8 cellular contexts compared by ENCODE assay signal in the genomic region with DNA sequence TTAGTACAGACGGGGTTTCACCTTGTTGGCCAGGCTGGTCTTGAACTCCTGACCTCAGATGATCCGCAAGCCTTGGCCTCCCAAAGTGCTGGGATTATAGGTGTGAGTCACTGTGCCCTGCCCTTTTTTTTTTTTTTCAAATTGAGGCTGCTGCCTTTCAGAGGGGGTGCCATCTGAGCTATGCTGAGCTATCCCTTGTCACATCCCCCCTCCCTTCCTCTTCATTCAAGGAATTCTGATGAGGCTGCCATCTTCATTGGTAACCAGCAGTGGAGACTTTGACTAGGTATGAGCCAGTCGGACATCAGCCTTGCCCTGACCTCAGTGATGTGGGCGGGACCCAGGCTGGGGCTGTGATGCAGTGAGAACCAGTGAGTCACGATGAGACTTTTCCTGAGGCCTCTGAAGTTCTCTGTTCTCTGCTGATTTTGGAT. TPM values are rescaled to one million over a fixed set of nuclear protein-coding genes. Genes with fewer than 3 reads are reported as not detected.
DNase-seq lines count a peak whose midpoint lies in the region; ATAC-seq and TF ChIP-seq lines count a peak whose summit lies in the region.

No MANE protein-coding gene starts in this region.

- no peak overlapping the region for H3K4me3 ChIP-seq in right atrium auricular region

- no peaks in the 10 kb centered on the region for H3K9me3 ChIP-seq in right atrium auricular region

- no peak overlapping the region for H3K27ac ChIP-seq in right atrium auricular region

- no peaks in the 10 kb centered on the region for H3K4me1 ChIP-seq in right atrium auricular region

- H3K27me3 ChIP-seq in right atrium auricular region: no peaks in the 10 kb centered on the region

- no peak for ATAC-seq in GM18858 (IDR thresholded peaks at IDR 0.05; ENCODE audit: unreplicated experiment)

- DNase-seq in 8988T: peak; percentile 71
- DNase-seq in HCEC 1CT: peak; percentile 94
- peak; percentile 63 to 70 for DNase-seq in activated T-cell treated with anti-CD3 and anti-CD28 coated beads, Interleukin-2, amount 50 U/mL, for 48 hours
- peak; percentile 50 for DNase-seq in kidney glomerular epithelial cell (lab: John Stamatoyannopoulos, UW)
- no peak for DNase-seq in right atrium auricular region (ENCODE audit: low spot score)
- DNase-seq in DMS79 (lab: John Stamatoyannopoulos, UW): no peak
- DNase-seq in NCI-H748 treated with DMSO at 0.1 percent for 48 hours (lab: John Stamatoyannopoulos, UW): no peak

- no peak for TF ChIP-seq CTCF in right atrium auricular region (IDR thresholded peaks at IDR 0.05)

- no peaks in the 10 kb centered on the region for H3K36me3 ChIP-seq in right atrium auricular region

RNA-seq across cellular contexts. Expression of a gene that starts 24.4 kb away (rescaled TPM):
- 10 to 100 TPM in 1 of 2 donors, 1 to 10 TPM in 1; 3.7 to 12.1 TPM for total RNA-seq in right atrium auricular region

RNA-seq across cellular contexts. Expression of a gene that starts 28.8 kb away (rescaled TPM):
- 10 to 100 TPM; 12.0 to 14.1 TPM for total RNA-seq in right atrium auricular region

Comparison
In these comparisons a context has a peak if more than half of its experiments do, and no peak if none do; other contexts are left out.
1. DNase-seq: peak in 8988T (single experiment), HCEC 1CT (single experiment), activated T-cell treated with anti-CD3 and anti-CD28 coated beads, Interleukin-2, amount 50 U/mL, for 48 hours (2 of 2) and kidney glomerular epithelial cell (single experiment); none in right atrium auricular region (single experiment), DMS79 (single experiment) and NCI-H748 treated with DMSO at 0.1 percent for 48 hours (single experiment).